In genomic region chr12:117907108-117907689, GRCh38 we compare ENCODE assay signal across 13 cellular contexts.
DNase-seq lines count a peak whose midpoint lies in the region; ATAC-seq, FAIRE-seq and TF ChIP-seq lines count a peak whose summit lies in the region.
"Had no signal": no experiment of that assay in that cellular context is flagged by ENCODE, and none has a peak within 500 bp of the region (broad histone marks: within the 10 kb centered on the region; RNA-seq: fewer than 3 reads in every experiment).

No MANE protein-coding gene starts in this region.

- no peak for TF ChIP-seq POLR2A in A549 (IDR thresholded peaks at IDR 0.05; ENCODE audit: low read length)
- no peak for TF ChIP-seq POLR2A in heart left ventricle (IDR thresholded peaks at IDR 0.05)

- H3K23me2 ChIP-seq in H9 (ENCODE audit: insufficient read length, low read depth, low read length, poor library complexity, severe bottlenecking): no peaks in the 10 kb centered on the region

- no peak overlapping the region for H4K91ac ChIP-seq in H9 (ENCODE audit: insufficient read length, low read depth, low read length)

- H3T11ph ChIP-seq in H9 (ENCODE audit: low read length): no peak overlapping the region

- peaks cover 0 to 3% of the 10 kb centered on the region in 2 experiments; a peak in 2 of 5 replicates for H3K9me3 Mint-ChIP-seq in H9
- peaks cover 0 to 10% (median 6%) of the 10 kb centered on the region in 5 donors for H3K9me3 Mint-ChIP-seq in CD8-positive, alpha-beta memory T cell

- no peak overlapping the region for H3K27ac Mint-ChIP-seq in H9
- no peak overlapping the region for H3K27ac Mint-ChIP-seq in CD8-positive, alpha-beta memory T cell
- H3K27ac Mint-ChIP-seq: activated CD4-positive, alpha-beta T cell treated with anti-CD3 and anti-CD28 coated beads, Interleukin-2, amount 10 ng/mL, durations not matched to agents 7 days and 5 days had no signal

- no peak overlapping the region for H3K18ac ChIP-seq in H9 (ENCODE audit: insufficient read length, low read depth, low read length)

- no peaks in the 10 kb centered on the region for H4K20me1 ChIP-seq in H9 (ENCODE audit: control insufficient read depth, insufficient read depth, insufficient read length)
- H4K20me1 ChIP-seq in hepatocyte (ENCODE audit: insufficient read depth, poor library complexity, severe bottlenecking): no peaks in the 10 kb centered on the region

- no peak for DNase-seq in A549 (ENCODE audit: low read depth in 1 of 2, low spot score in 1 of 2)
- peak; percentile 43 for DNase-seq in H9
- peak; percentile 14 for DNase-seq in NCI-H774 (lab: John Stamatoyannopoulos, UW)
- peak; percentile 10 for DNase-seq in hepatocyte (ENCODE audit: low spot score)
- no peak for DNase-seq in right atrium auricular region (ENCODE audit: low spot score)
- DNase-seq in heart left ventricle: no peak
- no peak for DNase-seq in CD8-positive, alpha-beta memory T cell
- DNase-seq: activated CD4-positive, alpha-beta T cell treated with anti-CD3 and anti-CD28 coated beads, Interleukin-2, amount 10 ng/mL, durations not matched to agents 7 days and 5 days; BE2C; MG63; stimulated activated naive CD4-positive, alpha-beta T cell treated with Interleukin-2 at 50 U/mL for 16 hours had no signal

- no peak overlapping the region for H4K5ac ChIP-seq in H9 (ENCODE audit: insufficient read length, low read depth, low read length)

- H3K4ac ChIP-seq in H9 (ENCODE audit: low read depth, low read length): no peak overlapping the region

- no peak overlapping the region for H3K23ac ChIP-seq in H9 (ENCODE audit: insufficient read length, low read depth, low read length)

- H2AK5ac ChIP-seq in H9 (ENCODE audit: insufficient read length, low read length): no peak overlapping the region

- H2BK120ac ChIP-seq in H9 (ENCODE audit: low read depth, low read length, poor library complexity, severe bottlenecking): no peak overlapping the region

- H3K79me2 ChIP-seq in H9 (ENCODE audit: insufficient read depth, low read length) (no peaks in the 10 kb centered on the region), hepatocyte (no peaks in the 10 kb centered on the region)

- peaks cover 4% of the 10 kb centered on the region in 2 experiments; a peak in 3 of 4 replicates for H3K4me1 Mint-ChIP-seq in H9
- H3K4me1 Mint-ChIP-seq in CD8-positive, alpha-beta memory T cell: no peaks in the 10 kb centered on the region
- H3K4me1 Mint-ChIP-seq: activated CD4-positive, alpha-beta T cell treated with anti-CD3 and anti-CD28 coated beads, Interleukin-2, amount 10 ng/mL, durations not matched to agents 7 days and 5 days had no signal

- TF ChIP-seq RAD21 in A549 (conservative IDR thresholded peaks at IDR 0.05 in 1 of 2, IDR thresholded peaks at IDR 0.05 in 1 of 2): no peak

- no peaks in the 10 kb centered on the region; the same call in 1 of the 2 replicates for H3K27me3 Mint-ChIP-seq in H9 (ENCODE audit: low read depth)
- H3K27me3 Mint-ChIP-seq in CD8-positive, alpha-beta memory T cell: peaks cover 5 to 6% of the 10 kb centered on the region in 2 donors

- no peaks in the 10 kb centered on the region for H3K36me3 ChIP-seq in hepatocyte (replicated peaks; ENCODE audit: insufficient read depth, low read depth)
- no peaks in the 10 kb centered on the region for H3K36me3 ChIP-seq in right atrium auricular region
- H3K36me3 ChIP-seq in heart left ventricle: no peaks in the 10 kb centered on the region
- H3K36me3 ChIP-seq in CD8-positive, alpha-beta memory T cell (ENCODE audit: insufficient read depth, low read length): no peaks in the 10 kb centered on the region
- H3K36me3 ChIP-seq: BE2C, MG63 had no signal

- no peak overlapping the region for H2BK5ac ChIP-seq in H9 (ENCODE audit: insufficient read length, low read length)

- no peak for TF ChIP-seq EP300 in A549 (IDR thresholded peaks at IDR 0.05)

- H2BK12ac ChIP-seq in H9 (ENCODE audit: insufficient read length, low read depth, low read length): no peak overlapping the region

- no peak overlapping the region for H2BK20ac ChIP-seq in H9 (ENCODE audit: low read depth, low read length, poor library complexity, severe bottlenecking)

- POLR2A ChIA-PET in A549 (lab: Yijun Ruan, JAX): no interaction called here
- POLR2A ChIA-PET in CD8-positive, alpha-beta memory T cell (lab: Charles Lee): no interaction called here

- no peaks in the 10 kb centered on the region for H3K79me1 ChIP-seq in H9 (ENCODE audit: insufficient read depth, low read depth, low read length, poor library complexity, severe bottlenecking)

- peak; percentile 56 to 64; a peak in 3 of 6 replicates for ATAC-seq in A549
- no peak for ATAC-seq in HG03521 (IDR thresholded peaks at IDR 0.05; ENCODE audit: unreplicated experiment)
- no peak for ATAC-seq in heart left ventricle

- TF ChIP-seq CTCF in A549 (IDR thresholded peaks at IDR 0.05) (no peak), H9 (conservative IDR thresholded peaks at IDR 0.05) (peak; percentile 45), hepatocyte (IDR thresholded peaks at IDR 0.05; ENCODE audit: poor library complexity) (no peak), right atrium auricular region (IDR thresholded peaks at IDR 0.05) (no peak), heart left ventricle (IDR thresholded peaks at IDR 0.05) (no peak)

- intact Hi-C loops in heart left ventricle (cut with DNase I): no loop called here

- H3K36me3 Mint-ChIP-seq in H9 (ENCODE audit: insufficient read depth in 1 of 3, low read depth in 3 of 3): peaks cover 0 to 5% (median 0%) of the 10 kb centered on the region in 3 experiments; a peak in 2 of 7 replicates
- H3K36me3 Mint-ChIP-seq in CD8-positive, alpha-beta memory T cell: peaks cover 0 to 2% (median 0%) of the 10 kb centered on the region in 3 donors

- CTCF ChIA-PET in A549 (lab: Yijun Ruan, JAX): interaction anchor here (1.2 kb wide), 1 partner anchor 127 kb away, joined by 3 read pairs; no protein-coding TSS in a partner anchor
- CTCF ChIA-PET in CD8-positive, alpha-beta memory T cell (lab: Charles Lee): no interaction called here

- H2BK15ac ChIP-seq in H9 (ENCODE audit: low read depth, low read length): no peak overlapping the region

- no peaks in the 10 kb centered on the region for H3K9me2 ChIP-seq in hepatocyte (replicated peaks; ENCODE audit: insufficient read depth)

- H3K4me2 ChIP-seq in A549 (peak overlapping the region; percentile 55), H9 (ENCODE audit: insufficient read depth, insufficient read length, low read length) (no peak overlapping the region), hepatocyte (peak overlapping the region; percentile 16)

- no peak for FAIRE-seq in A549 (lab: Jason Lieb, UNC)

- H2AFZ ChIP-seq in H9 (ENCODE audit: low read length): no peak overlapping the region
- H2AFZ ChIP-seq in hepatocyte: no peak overlapping the region

- no peak overlapping the region for H4K8ac ChIP-seq in H9 (replicated peaks; ENCODE audit: insufficient read length, low read depth, low read length)

- no peak overlapping the region for H3K27ac ChIP-seq in A549
- no peak overlapping the region for H3K27ac ChIP-seq in H9 (ENCODE audit: insufficient read length, low read depth, low read length)
- H3K27ac ChIP-seq in hepatocyte: no peak overlapping the region
- H3K27ac ChIP-seq in right atrium auricular region: no peak overlapping the region
- no peak overlapping the region for H3K27ac ChIP-seq in heart left ventricle
- no peak overlapping the region for H3K27ac ChIP-seq in CD8-positive, alpha-beta memory T cell (ENCODE audit: low read depth, low read length)
- H3K27ac ChIP-seq: skin epidermis had no signal

- H3K4me3 Mint-ChIP-seq in H9: no peak overlapping the region
- no peak overlapping the region for H3K4me3 Mint-ChIP-seq in CD8-positive, alpha-beta memory T cell
- H3K4me3 Mint-ChIP-seq: activated CD4-positive, alpha-beta T cell treated with anti-CD3 and anti-CD28 coated beads, Interleukin-2, amount 10 ng/mL, durations not matched to agents 7 days and 5 days had no signal

- no peak overlapping the region for H3K9ac ChIP-seq in H9 (ENCODE audit: extremely low read depth, insufficient read length, low read length)

- H3K56ac ChIP-seq in H9 (ENCODE audit: insufficient read length, low read depth, low read length): no peak overlapping the region

- H3K4me1 ChIP-seq in A549: no peaks in the 10 kb centered on the region
- H3K4me1 ChIP-seq in H9 (ENCODE audit: insufficient read depth, low read length): no peaks in the 10 kb centered on the region; the same call in 1 of the 2 replicates
- no peaks in the 10 kb centered on the region for H3K4me1 ChIP-seq in hepatocyte (ENCODE audit: insufficient read depth)
- H3K4me1 ChIP-seq in right atrium auricular region: no peaks in the 10 kb centered on the region
- H3K4me1 ChIP-seq in heart left ventricle: no peaks in the 10 kb centered on the region
- no peaks in the 10 kb centered on the region for H3K4me1 ChIP-seq in CD8-positive, alpha-beta memory T cell (ENCODE audit: insufficient read depth, low read length)
- H3K4me1 ChIP-seq: BE2C had no signal

- H3K9me3 ChIP-seq in A549 (0 out of 3 replicates have a peak, but pooled peaks cover 3% of the 10 kb centered on the region), H9 (ENCODE audit: control insufficient read depth, low read depth, low read length) (no peaks in the 10 kb centered on the region), hepatocyte (ENCODE audit: low read depth) (no peaks in the 10 kb centered on the region), right atrium auricular region (peaks cover 0 to 8% of the 10 kb centered on the region in 2 donors), heart left ventricle (peaks cover 0 to 9% (median 0%) of the 10 kb centered on the region in 12 donors)
- no peaks in the 10 kb centered on the region for H3K9me3 ChIP-seq in CD8-positive, alpha-beta memory T cell (ENCODE audit: low read length)
- H3K9me3 ChIP-seq: BE2C, MG63 had no signal

- no peaks in the 10 kb centered on the region for H3K27me3 ChIP-seq in H9 (ENCODE audit: insufficient read depth, low read length)
- H3K27me3 ChIP-seq in hepatocyte: no peaks in the 10 kb centered on the region
- H3K27me3 ChIP-seq in right atrium auricular region: no peaks in the 10 kb centered on the region
- no peaks in the 10 kb centered on the region for H3K27me3 ChIP-seq in heart left ventricle
- no peaks in the 10 kb centered on the region for H3K27me3 ChIP-seq in CD8-positive, alpha-beta memory T cell (ENCODE audit: insufficient read depth, low read length, poor library complexity, severe bottlenecking)
- H3K27me3 ChIP-seq: BE2C, MG63 had no signal

- H3K4me3 ChIP-seq in A549: 0 out of 3 replicates have a peak overlapping the region, but pooled peaks have one; percentile 8
- H3K4me3 ChIP-seq in hepatocyte: no peak overlapping the region
- no peak overlapping the region for H3K4me3 ChIP-seq in right atrium auricular region
- H3K4me3 ChIP-seq in heart left ventricle: no peak overlapping the region
- no peak overlapping the region for H3K4me3 ChIP-seq in CD8-positive, alpha-beta memory T cell (ENCODE audit: low read length)
- H3K4me3 ChIP-seq: MG63, skin epidermis had no signal

- no peak overlapping the region for H3K14ac ChIP-seq in H9 (ENCODE audit: insufficient read depth, low read length)

- 19% methylated on average over 11 of the region's 11 CpGs for WGBS in A549 (ENCODE audit: missing lambda C conversion rate)
- no CpG with 5 or more reads among the region's 11 CpGs for WGBS in H9 (ENCODE audit: extremely low coverage, insufficient read length, low lambda C conversion rate)
- WGBS in hepatocyte (ENCODE audit: low lambda C conversion rate, missing lambda C conversion rate): 44% methylated on average over 11 of the region's 11 CpGs
- 34 to 45% (median 40%) methylated on average over 11 of the region's 11 CpGs for WGBS in heart left ventricle, 4 donors

TF ChIP-seq in A549, 52 proteins besides CTCF, POLR2A, EP300 and RAD21 (continues in another document):
- TF ChIP-seq HOXB5 (CRISPR knock-in tag; IDR thresholded peaks at IDR 0.05): no peak

Comparison
In these comparisons a context has a peak if more than half of its experiments do, and no peak if none do; other contexts are left out.
1. ATAC-seq: peak in A549 (2 of 2); none in HG03521 (single experiment) and heart left ventricle (0 of 4).
2. DNase-seq: peak in H9 (single experiment), NCI-H774 (single experiment) and hepatocyte (single experiment); none in A549 (0 of 2), right atrium auricular region (single experiment), heart left ventricle (0 of 5) and CD8-positive, alpha-beta memory T cell (0 of 5).